ENCODE assay signal across 8 cellular contexts in genomic region chr7:94436018-94436604, GRCh38.
DNase-seq lines count a peak whose midpoint lies in the region; ATAC-seq lines count a peak whose summit lies in the region.

No MANE protein-coding gene starts in this region.

- DNase-seq in Ammon's horn (ENCODE audit: low spot score) (peak; percentile 79), NCI-H345 (lab: John Stamatoyannopoulos, UW) (peak; percentile 48), medulla oblongata (ENCODE audit: extremely low spot score) (peak; percentile 85)
- DNase-seq in activated CD4-positive, alpha-beta T cell treated with anti-CD3 and anti-CD28 coated beads for 4 hours: peak; percentile 50 to 59
- peak; percentile 45 for DNase-seq in effector CD4-positive, alpha-beta T cell
- peak; percentile 8 to 60 for DNase-seq in stimulated activated effector memory CD8-positive, alpha-beta T cell treated with anti-CD3 and anti-CD28 coated beads, Interleukin-12 subunit alpha, Interleukin-12 subunit beta, amount 100 ng/mL, for 72 hours (ENCODE audit: low spot score in 2 of 2)

- ATAC-seq in GM18873 (IDR thresholded peaks at IDR 0.05; ENCODE audit: low FRiP score, unreplicated experiment) (peak; percentile 86), HG03097 (IDR thresholded peaks at IDR 0.05; ENCODE audit: low FRiP score, unreplicated experiment) (peak; percentile 85)
- ATAC-seq in stimulated activated effector memory CD8-positive, alpha-beta T cell treated with anti-CD3 and anti-CD28 coated beads, Interleukin-12 subunit alpha, Interleukin-12 subunit beta, amount 100 ng/mL, for 72 hours: peak; percentile 74

- no peak overlapping the region for H3K4me3 Mint-ChIP-seq in stimulated activated effector memory CD8-positive, alpha-beta T cell treated with anti-CD3 and anti-CD28 coated beads, Interleukin-12 subunit alpha, Interleukin-12 subunit beta, amount 100 ng/mL, for 72 hours

- no peaks in the 10 kb centered on the region for H3K36me3 Mint-ChIP-seq in stimulated activated effector memory CD8-positive, alpha-beta T cell treated with anti-CD3 and anti-CD28 coated beads, Interleukin-12 subunit alpha, Interleukin-12 subunit beta, amount 100 ng/mL, for 72 hours

- no peaks in the 10 kb centered on the region for H3K4me1 Mint-ChIP-seq in stimulated activated effector memory CD8-positive, alpha-beta T cell treated with anti-CD3 and anti-CD28 coated beads, Interleukin-12 subunit alpha, Interleukin-12 subunit beta, amount 100 ng/mL, for 72 hours

- H3K9me3 Mint-ChIP-seq in stimulated activated effector memory CD8-positive, alpha-beta T cell treated with anti-CD3 and anti-CD28 coated beads, Interleukin-12 subunit alpha, Interleukin-12 subunit beta, amount 100 ng/mL, for 72 hours: no peaks in the 10 kb centered on the region

- H3K27ac Mint-ChIP-seq in stimulated activated effector memory CD8-positive, alpha-beta T cell treated with anti-CD3 and anti-CD28 coated beads, Interleukin-12 subunit alpha, Interleukin-12 subunit beta, amount 100 ng/mL, for 72 hours: no peak overlapping the region

Comparison
In these comparisons a context has a peak if more than half of its experiments do, and no peak if none do; other contexts are left out.
1. Peak in every context shown above with its lines: DNase-seq and ATAC-seq.
2. DNase-seq: peak in every context shown above with its lines; median percentile 85 in medulla oblongata; 79 in Ammon's horn; 54 in activated CD4-positive, alpha-beta T cell treated with anti-CD3 and anti-CD28 coated beads for 4 hours; 48 in NCI-H345; 45 in effector CD4-positive, alpha-beta T cell; 34 in stimulated activated effector memory CD8-positive, alpha-beta T cell treated with anti-CD3 and anti-CD28 coated beads, Interleukin-12 subunit alpha, Interleukin-12 subunit beta, amount 100 ng/mL, for 72 hours.